In genomic region chr2:96527052-96527964, GRCh38 we compare ENCODE assay signal across 7 cellular contexts. TPM values are rescaled to one million over a fixed set of nuclear protein-coding genes. Genes with fewer than 3 reads are reported as not detected.
DNase-seq lines count a peak whose midpoint lies in the region; ATAC-seq and TF ChIP-seq lines count a peak whose summit lies in the region.

No MANE protein-coding gene starts in this region.

- H3K27me3 ChIP-seq in kidney epithelial cell (ENCODE audit: control insufficient read depth, insufficient read depth, low read length) = peaks cover 6% of the 10 kb centered on the region

- peak overlapping the region; percentile 89 for H3K27ac Mint-ChIP-seq in activated naive CD8-positive, alpha-beta T cell treated with anti-CD3 and anti-CD28 coated beads, Interleukin-2, amount 50 U/mL, for 24 hours

- no peaks in the 10 kb centered on the region for H3K9me3 Mint-ChIP-seq in activated naive CD8-positive, alpha-beta T cell treated with anti-CD3 and anti-CD28 coated beads, Interleukin-2, amount 50 U/mL, for 24 hours

- H3K4me3 Mint-ChIP-seq in activated naive CD8-positive, alpha-beta T cell treated with anti-CD3 and anti-CD28 coated beads, Interleukin-2, amount 50 U/mL, for 24 hours = peak overlapping the region; percentile 72

- no peaks in the 10 kb centered on the region for H3K36me3 ChIP-seq in kidney epithelial cell (ENCODE audit: control insufficient read depth, insufficient read depth, low read length)

- peak; percentile 62 for TF ChIP-seq POLR2A in GM19193 (IDR thresholded peaks at IDR 0.05; ENCODE audit: extremely low read depth, insufficient read depth, insufficient read length)

- peaks cover 2% of the 10 kb centered on the region for H3K27me3 Mint-ChIP-seq in activated naive CD8-positive, alpha-beta T cell treated with anti-CD3 and anti-CD28 coated beads, Interleukin-2, amount 50 U/mL, for 24 hours

- peak overlapping the region; percentile 33 for H3K4me3 ChIP-seq in kidney epithelial cell (ENCODE audit: low read depth, low read length)

- ATAC-seq in activated naive CD8-positive, alpha-beta T cell treated with anti-CD3 and anti-CD28 coated beads, Interleukin-2, amount 50 U/mL, for 24 hours = peak; percentile 21
- ATAC-seq in GM18858 (IDR thresholded peaks at IDR 0.05; ENCODE audit: unreplicated experiment) (no peak), HG03139 (IDR thresholded peaks at IDR 0.05; ENCODE audit: unreplicated experiment) (no peak)

- TF ChIP-seq CTCF in kidney epithelial cell (IDR thresholded peaks at IDR 0.05; ENCODE audit: insufficient read depth, low read length, poor library complexity, severe bottlenecking) = peak; percentile 59

- H3K36me3 Mint-ChIP-seq in activated naive CD8-positive, alpha-beta T cell treated with anti-CD3 and anti-CD28 coated beads, Interleukin-2, amount 50 U/mL, for 24 hours (ENCODE audit: low read depth) = no peaks in the 10 kb centered on the region

- peak; percentile 68 for DNase-seq in OCI-M1 (lab: John Stamatoyannopoulos, UW)
- DNase-seq in activated naive CD8-positive, alpha-beta T cell treated with anti-CD3 and anti-CD28 coated beads, Interleukin-2, amount 50 U/mL, for 24 hours = peak; percentile 77
- DNase-seq in kidney epithelial cell (ENCODE audit: low read depth) = no peak
- peak; percentile 39 to 47 (median 47) for DNase-seq in stimulated activated CD4-positive, alpha-beta T cell treated with anti-CD3 and anti-CD28 coated beads, TNF-alpha, amount 100 ng/mL, for 4 hours (ENCODE audit: low read depth in 3 of 3)

- peaks cover 85% of the 10 kb centered on the region for H3K4me1 Mint-ChIP-seq in activated naive CD8-positive, alpha-beta T cell treated with anti-CD3 and anti-CD28 coated beads, Interleukin-2, amount 50 U/mL, for 24 hours

RNA-seq across cellular contexts. Expression of gene ARID5A, which starts 9.2 kb away (rescaled TPM):
- 38.8 and 41.1 TPM in 2 replicates for total RNA-seq in kidney epithelial cell

RNA-seq across cellular contexts. Expression of gene NEURL3, which starts 22.2 kb away (rescaled TPM):
- total RNA-seq in kidney epithelial cell = 16.8 and 18.6 TPM in 2 replicates
